In genomic region chr6:87742106-87742505, GRCh38 we compare ENCODE assay signal across 8 cellular contexts. TPM values are rescaled to one million over a fixed set of nuclear protein-coding genes. Genes with fewer than 3 reads are reported as not detected.
DNase-seq lines count a peak whose midpoint lies in the region; ATAC-seq and TF ChIP-seq lines count a peak whose summit lies in the region.

No MANE protein-coding gene starts in this region.

- H3K4me2 ChIP-seq in neural progenitor cell: no peak overlapping the region

- H3F3A ChIP-seq in neural progenitor cell (ENCODE audit: low read depth): no peaks in the 10 kb centered on the region

- H3K4me3 Mint-ChIP-seq in neural progenitor cell: no peak overlapping the region

- peaks cover 5% of the 10 kb centered on the region for H3K4me1 Mint-ChIP-seq in neural progenitor cell

- H2AFZ ChIP-seq in neural progenitor cell (replicated peaks): no peak overlapping the region

- ATAC-seq in GM18867 (IDR thresholded peaks at IDR 0.05; ENCODE audit: unreplicated experiment) (peak; percentile 43), HG03342 (IDR thresholded peaks at IDR 0.05; ENCODE audit: unreplicated experiment) (peak; percentile 80), HG02571 (IDR thresholded peaks at IDR 0.05; ENCODE audit: unreplicated experiment) (no peak)

- no peaks in the 10 kb centered on the region for H3K9me3 ChIP-seq in neural progenitor cell (ENCODE audit: low read depth)

- no peaks in the 10 kb centered on the region for H4K20me1 ChIP-seq in neural progenitor cell (ENCODE audit: low read depth)

- no peaks in the 10 kb centered on the region for H3K36me3 ChIP-seq in neural progenitor cell

- no peak overlapping the region for H3K9ac ChIP-seq in neural progenitor cell

- no peaks in the 10 kb centered on the region for H3K4me1 ChIP-seq in neural progenitor cell

- DNase-seq in activated CD4-positive, alpha-beta T cell treated with anti-CD3 and anti-CD28 coated beads, Interleukin-2, amount 50 U/mL, for 48 hours: peak; percentile 58 to 70
- DNase-seq in stimulated activated CD4-positive, alpha-beta T cell treated with anti-CD3 and anti-CD28 coated beads, Interleukin-15, amount 100 ng/mL, for 48 hours (ENCODE audit: low read depth in 2 of 2): peak; percentile 49 to 55
- DNase-seq in dermis blood vessel endothelial cell (no peak), neural progenitor cell (ENCODE audit: low spot score) (no peak), RPMI8226 (no peak)

- TF ChIP-seq CTCF in neural progenitor cell (IDR thresholded peaks at IDR 0.05): no peak

- no peak overlapping the region for H3K4me3 ChIP-seq in neural progenitor cell

- no peaks in the 10 kb centered on the region for H3K27me3 ChIP-seq in neural progenitor cell

- H3K27ac Mint-ChIP-seq in neural progenitor cell: no peak overlapping the region

- peaks cover 5% of the 10 kb centered on the region for H3K27me3 Mint-ChIP-seq in neural progenitor cell (ENCODE audit: insufficient read depth, low read depth)

- H3K9me3 Mint-ChIP-seq in neural progenitor cell: no peaks in the 10 kb centered on the region

- no peak overlapping the region for H3K27ac ChIP-seq in neural progenitor cell

- H3K36me3 Mint-ChIP-seq in neural progenitor cell: no peaks in the 10 kb centered on the region

- H3K79me2 ChIP-seq in neural progenitor cell (ENCODE audit: low read depth): no peaks in the 10 kb centered on the region

RNA-seq across cellular contexts. Expression of gene AKIRIN2, which starts 40.1 kb away (rescaled TPM):
- total RNA-seq in dermis blood vessel endothelial cell (15.1 and 22.2 TPM in 2 replicates), neural progenitor cell (ENCODE audit: low replicate concordance) (46.2 and 76.7 TPM in 2 replicates)

Comparison
In these comparisons a context has a peak if more than half of its experiments do, and no peak if none do; other contexts are left out.
1. DNase-seq: peak in activated CD4-positive, alpha-beta T cell treated with anti-CD3 and anti-CD28 coated beads, Interleukin-2, amount 50 U/mL, for 48 hours (2 of 2) and stimulated activated CD4-positive, alpha-beta T cell treated with anti-CD3 and anti-CD28 coated beads, Interleukin-15, amount 100 ng/mL, for 48 hours (2 of 2); none in dermis blood vessel endothelial cell (single experiment), neural progenitor cell (single experiment) and RPMI8226 (single experiment).